ENCODE assay signal across 36 cellular contexts in the genomic region with DNA sequence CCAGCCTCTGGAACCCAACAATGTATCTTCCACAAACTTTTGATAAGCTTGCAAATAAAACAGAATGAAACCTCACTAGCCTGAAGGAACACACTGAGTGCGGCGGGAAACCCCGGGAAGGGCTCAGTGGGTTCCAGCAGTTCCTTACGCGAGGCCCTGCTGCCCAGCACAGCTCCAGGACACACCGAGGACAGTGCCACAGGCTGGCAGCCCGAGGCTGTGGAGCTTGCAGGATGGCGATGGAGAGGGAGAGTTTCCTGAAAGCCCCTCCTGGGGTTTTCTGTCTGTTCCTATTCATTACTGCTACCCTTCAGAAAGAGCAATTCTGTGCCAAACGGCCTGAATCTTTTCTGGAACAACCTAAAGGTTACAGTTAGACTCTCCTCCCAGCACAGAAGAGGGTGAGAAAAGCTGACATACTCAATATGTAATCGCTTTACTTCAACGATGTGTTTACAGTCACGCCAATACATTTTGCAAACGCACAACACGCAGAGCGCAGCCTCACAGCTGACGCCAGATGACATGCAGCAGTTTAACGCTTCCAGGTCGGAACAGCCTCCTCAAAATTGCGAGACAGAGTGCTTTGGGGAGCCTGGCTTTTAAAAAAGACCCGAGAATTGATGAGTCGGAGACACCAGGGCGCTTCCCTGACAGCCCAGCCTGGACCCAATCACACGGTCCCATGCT. TPM values are rescaled to one million over a fixed set of nuclear protein-coding genes. Genes with fewer than 3 reads are reported as not detected.
DNase-seq lines count a peak whose midpoint lies in the region; ATAC-seq and TF ChIP-seq lines count a peak whose summit lies in the region.
"Had no signal": no experiment of that assay in that cellular context is flagged by ENCODE, and none has a peak within 500 bp of the region (broad histone marks: within the 10 kb centered on the region; RNA-seq: fewer than 3 reads in every experiment).

No MANE protein-coding gene starts in this region.

- peaks cover 20% of the 10 kb centered on the region for H3K36me3 Mint-ChIP-seq in MCF 10A (ENCODE audit: insufficient read depth, unreplicated experiment)
- H3K36me3 Mint-ChIP-seq in effector memory CD8-positive, alpha-beta T cell (ENCODE audit: insufficient read depth): peaks cover 68% of the 10 kb centered on the region
- H3K36me3 Mint-ChIP-seq: activated naive CD8-positive, alpha-beta T cell; natural killer cell had no signal

- intact Hi-C loops in mammary epithelial cell (cut with micrococcal nuclease): no loop called here
- intact Hi-C loops in MCF 10A (cut with micrococcal nuclease): no loop called here
- intact Hi-C loops in PC-3 (cut with micrococcal nuclease): loop anchor here (10.0 kb wide), 3 partner anchors 96 to 414 kb away; partner anchors contain the start of genes MKRN2 and TSEN2

- TF ChIP-seq CTCF in mammary epithelial cell (conservative IDR thresholded peaks at IDR 0.05 in 1 of 2, IDR thresholded peaks at IDR 0.05 in 1 of 2; ENCODE audit: extremely low read depth in 1 of 2, insufficient read depth in 1 of 2, low read depth in 1 of 2, low read length in 2 of 2) (no peak), MCF 10A (IDR thresholded peaks at IDR 0.05; ENCODE audit: unreplicated experiment) (no peak), PC-3 (conservative IDR thresholded peaks at IDR 0.05; ENCODE audit: low read depth, low read length) (no peak), parathyroid adenoma (IDR thresholded peaks at IDR 0.05) (no peak), MM.1S (IDR thresholded peaks at IDR 0.05; ENCODE audit: low read length) (no peak)

- H3K4me2 ChIP-seq in mammary epithelial cell (ENCODE audit: insufficient read depth, low read depth, low read length) (no peak overlapping the region), PC-3 (ENCODE audit: low read length) (0 out of 2 replicates have a peak overlapping the region, but pooled peaks have one; percentile 7), parathyroid adenoma (ENCODE audit: low read length) (peak overlapping the region; percentile 85), MM.1S (ENCODE audit: low read depth, low read length) (no peak overlapping the region)
- H3K4me2 ChIP-seq: A549 had no signal

- H3K9me2 ChIP-seq in PC-3 (replicated peaks; ENCODE audit: low read length): no peaks in the 10 kb centered on the region
- H3K9me2 ChIP-seq in MM.1S (replicated peaks; ENCODE audit: insufficient read depth, low read length): no peaks in the 10 kb centered on the region

- H3K9me3 ChIP-seq in mammary epithelial cell (replicated peaks; ENCODE audit: insufficient read depth, low read length) (no peaks in the 10 kb centered on the region), PC-3 (ENCODE audit: low read length) (no peaks in the 10 kb centered on the region), parathyroid adenoma (ENCODE audit: control insufficient read depth, low read length) (no peaks in the 10 kb centered on the region), SJCRH30 (replicated peaks) (no peaks in the 10 kb centered on the region), MM.1S (replicated peaks; ENCODE audit: insufficient read depth, low read length) (no peaks in the 10 kb centered on the region)
- H3K9me3 ChIP-seq: A549, mucosa of descending colon, ovary, thyroid gland, vagina had no signal

- CTCF ChIA-PET in mammary epithelial cell (lab: Charles Lee; ENCODE audit: low non-redundant PET): no interaction called here
- CTCF ChIA-PET in MCF 10A (lab: Yijun Ruan, JAX): interaction anchor here (0.6 kb wide), 1 partner anchor 1239 kb away, joined by 3 read pairs; no protein-coding TSS in a partner anchor
- CTCF ChIA-PET in PC-3 (lab: Charles Lee): interaction anchor here (1.3 kb wide), 1 partner anchor 86 kb away, joined by 3 read pairs; no protein-coding TSS in a partner anchor

- H3K27ac ChIP-seq in mammary epithelial cell (ENCODE audit: insufficient read depth, low read depth, low read length): no peak overlapping the region
- H3K27ac ChIP-seq in PC-3 (ENCODE audit: low read length): peak overlapping the region; percentile 43
- H3K27ac ChIP-seq in parathyroid adenoma: peak overlapping the region; percentile 92
- no peak overlapping the region for H3K27ac ChIP-seq in SJCRH30
- H3K27ac ChIP-seq in MM.1S (ENCODE audit: low read length): no peak overlapping the region
- H3K27ac ChIP-seq: A549, coronary artery, ovary, thyroid gland, vagina, WERI-Rb-1 had no signal

- H3K9ac ChIP-seq in mammary epithelial cell (ENCODE audit: insufficient read depth, low read length) (no peak overlapping the region), PC-3 (ENCODE audit: low read length) (no peak overlapping the region), parathyroid adenoma (no peak overlapping the region), MM.1S (ENCODE audit: low read length) (no peak overlapping the region)

- no peaks in the 10 kb centered on the region for H3F3A ChIP-seq in PC-3 (ENCODE audit: low read length, unreplicated experiment)
- no peaks in the 10 kb centered on the region; the same call in 1 of the 2 replicates for H3F3A ChIP-seq in MM.1S (ENCODE audit: insufficient read depth, low read length)

- no peaks in the 10 kb centered on the region for H3K9me3 Mint-ChIP-seq in MCF 10A (ENCODE audit: unreplicated experiment)
- H3K9me3 Mint-ChIP-seq in effector memory CD8-positive, alpha-beta T cell: no peaks in the 10 kb centered on the region
- H3K9me3 Mint-ChIP-seq: CD4-positive, alpha-beta T cell; natural killer cell; stimulated activated naive CD8-positive, alpha-beta T cell treated with anti-CD3 and anti-CD28 coated beads, Interleukin-15, amount 100 ng/mL, for 72 hours had no signal

- no peaks in the 10 kb centered on the region for H3K4me1 Mint-ChIP-seq in MCF 10A (ENCODE audit: insufficient read depth, unreplicated experiment)
- H3K4me1 Mint-ChIP-seq in effector memory CD8-positive, alpha-beta T cell (ENCODE audit: low read depth in 2 of 2): peaks cover 3 to 4% of the 10 kb centered on the region in 2 donors
- H3K4me1 Mint-ChIP-seq: stimulated activated naive CD8-positive, alpha-beta T cell treated with anti-CD3 and anti-CD28 coated beads, Interleukin-15, amount 100 ng/mL, for 72 hours had no signal

- H3K36me3 ChIP-seq in mammary epithelial cell (ENCODE audit: insufficient read depth, low read length): no peaks in the 10 kb centered on the region
- peaks cover 3% of the 10 kb centered on the region; the same call in 1 of the 2 replicates for H3K36me3 ChIP-seq in PC-3 (ENCODE audit: low read depth, low read length)
- no peaks in the 10 kb centered on the region for H3K36me3 ChIP-seq in parathyroid adenoma (ENCODE audit: control insufficient read depth, insufficient read depth, low read length)
- no peaks in the 10 kb centered on the region for H3K36me3 ChIP-seq in SJCRH30
- no peaks in the 10 kb centered on the region; the same call in 1 of the 2 replicates for H3K36me3 ChIP-seq in MM.1S (replicated peaks; ENCODE audit: insufficient read depth, low read length)
- H3K36me3 ChIP-seq: ovary had no signal

- no peak overlapping the region for H3K27ac Mint-ChIP-seq in MCF 10A (ENCODE audit: low read depth, unreplicated experiment)
- H3K27ac Mint-ChIP-seq in effector memory CD8-positive, alpha-beta T cell: peak overlapping the region; percentile 75 to 77
- H3K27ac Mint-ChIP-seq: activated CD8-positive, alpha-beta T cell treated with anti-CD3 and anti-CD28 coated beads, Interleukin-2, amount 10 ng/mL, durations not matched to agents 7 days and 5 days; activated naive CD8-positive, alpha-beta T cell; stimulated activated naive CD8-positive, alpha-beta T cell treated with anti-CD3 and anti-CD28 coated beads, Interleukin-15, amount 100 ng/mL, for 72 hours had no signal

- dilution Hi-C loops in mammary epithelial cell (cut with HindIII; ENCODE audit: low sequenced_read_pairs): no loop called here

- no peaks in the 10 kb centered on the region for H3K27me3 Mint-ChIP-seq in MCF 10A (ENCODE audit: insufficient read depth, unreplicated experiment)
- no peaks in the 10 kb centered on the region for H3K27me3 Mint-ChIP-seq in effector memory CD8-positive, alpha-beta T cell
- H3K27me3 Mint-ChIP-seq: activated naive CD8-positive, alpha-beta T cell; CD4-positive, alpha-beta T cell; stimulated activated naive CD8-positive, alpha-beta T cell treated with anti-CD3 and anti-CD28 coated beads, Interleukin-15, amount 100 ng/mL, for 72 hours had no signal

- ATAC-seq in PC-3: peak; percentile 7; the same call in 1 of the 2 replicates
- ATAC-seq in effector memory CD8-positive, alpha-beta T cell (replicated peaks): no peak
- ATAC-seq: A549; activated CD8-positive, alpha-beta T cell treated with anti-CD3 and anti-CD28 coated beads, Interleukin-2, amount 10 ng/mL, durations not matched to agents 7 days and 5 days; mucosa of descending colon; natural killer cell; stimulated activated naive CD8-positive, alpha-beta T cell treated with anti-CD3 and anti-CD28 coated beads, Interleukin-15, amount 100 ng/mL, for 72 hours had no signal

- no peak overlapping the region for H3K4me3 Mint-ChIP-seq in MCF 10A (ENCODE audit: unreplicated experiment)
- no peak overlapping the region for H3K4me3 Mint-ChIP-seq in effector memory CD8-positive, alpha-beta T cell
- H3K4me3 Mint-ChIP-seq: activated CD8-positive, alpha-beta T cell treated with anti-CD3 and anti-CD28 coated beads, Interleukin-2, amount 10 ng/mL, durations not matched to agents 7 days and 5 days; activated naive CD8-positive, alpha-beta T cell; CD4-positive, alpha-beta T cell; natural killer cell; stimulated activated naive CD8-positive, alpha-beta T cell treated with anti-CD3 and anti-CD28 coated beads, Interleukin-15, amount 100 ng/mL, for 72 hours had no signal

- H3K4me3 ChIP-seq in mammary epithelial cell (replicated peaks in 1 of 3; ENCODE audit: insufficient read depth in 1 of 3, low read depth in 2 of 3, low read length in 3 of 3) (no peak overlapping the region), PC-3 (ENCODE audit: low read length) (no peak overlapping the region), parathyroid adenoma (ENCODE audit: low read depth, low read length) (peak overlapping the region; percentile 54), SJCRH30 (no peak overlapping the region), MM.1S (ENCODE audit: low read length) (no peak overlapping the region)
- H3K4me3 ChIP-seq: A549, coronary artery, K562, lung, mucosa of descending colon, ovary, thyroid gland, vagina had no signal

- in situ Hi-C loops in mammary epithelial cell (cut with MboI; ENCODE audit: low sequenced_read_pairs in 2 of 2): loop anchor here (10.0 to 25.0 kb wide), 2 partner anchors 194 to 761 kb away; no protein-coding TSS in a partner anchor

- H2AFZ ChIP-seq in mammary epithelial cell (ENCODE audit: low read depth, low read length): no peak overlapping the region
- no peak overlapping the region for H2AFZ ChIP-seq in PC-3 (ENCODE audit: low read length)
- peak overlapping the region; percentile 79 for H2AFZ ChIP-seq in parathyroid adenoma
- H2AFZ ChIP-seq in MM.1S (ENCODE audit: low read length): no peak overlapping the region

- no peaks in the 10 kb centered on the region for H3K79me2 ChIP-seq in mammary epithelial cell (ENCODE audit: insufficient read depth, low read length)
- H3K79me2 ChIP-seq in PC-3 (ENCODE audit: low read length): no peaks in the 10 kb centered on the region
- no peaks in the 10 kb centered on the region for H3K79me2 ChIP-seq in parathyroid adenoma
- H3K79me2 ChIP-seq in MM.1S (ENCODE audit: low read length): no peaks in the 10 kb centered on the region

- H3K27me3 ChIP-seq in mammary epithelial cell (ENCODE audit: insufficient read depth, low read length) (no peaks in the 10 kb centered on the region), PC-3 (ENCODE audit: low read length) (no peaks in the 10 kb centered on the region), parathyroid adenoma (ENCODE audit: control insufficient read depth, insufficient read depth, low read length) (no peaks in the 10 kb centered on the region), SJCRH30 (no peaks in the 10 kb centered on the region), MM.1S (replicated peaks; ENCODE audit: insufficient read depth, low read length) (peaks cover 4% of the 10 kb centered on the region; the same call in 1 of the 2 replicates)
- H3K27me3 ChIP-seq: ovary, thyroid gland, vagina had no signal

- POLR2A ChIA-PET in MCF 10A (lab: Yijun Ruan, JAX): no interaction called here
- POLR2A ChIA-PET in PC-3 (lab: Charles Lee; ENCODE audit: unreplicated experiment): no interaction called here

- WGBS in mammary epithelial cell (ENCODE audit: low coverage, missing lambda C conversion rate): 97% methylated on average over 22 of the region's 23 CpGs

- BruUV-seq in mammary epithelial cell (replicated peaks; lab: Mats Ljungman, UMichigan) (TSS peak; percentile 9), MCF 10A (replicated peaks; lab: Mats Ljungman, UMichigan) (no TSS peak), PC-3 (replicated peaks; lab: Mats Ljungman, UMichigan) (TSS peak; percentile 16)

- no peaks in the 10 kb centered on the region for H3K4me1 ChIP-seq in mammary epithelial cell (ENCODE audit: insufficient read depth, low read length)
- H3K4me1 ChIP-seq in PC-3 (ENCODE audit: insufficient read depth, low read length): peaks cover 19% of the 10 kb centered on the region
- H3K4me1 ChIP-seq in parathyroid adenoma: peaks cover 52% of the 10 kb centered on the region
- no peaks in the 10 kb centered on the region; the same call in 1 of the 2 replicates for H3K4me1 ChIP-seq in SJCRH30
- no peaks in the 10 kb centered on the region for H3K4me1 ChIP-seq in MM.1S (ENCODE audit: low read length)
- H3K4me1 ChIP-seq: A549, thyroid gland had no signal

- DNase-seq in mammary epithelial cell (no peak), MCF 10A (ENCODE audit: unreplicated experiment) (no peak), PC-3 (no peak), SJCRH30 (no peak), MM.1S (no peak), NCI-H2196 (lab: John Stamatoyannopoulos, UW; ENCODE audit: unreplicated experiment) (no peak)
- no peak for DNase-seq in effector memory CD8-positive, alpha-beta T cell
- DNase-seq: activated CD4-positive, alpha-beta T cell treated with anti-CD3 and anti-CD28 coated beads for 4 hours; activated CD8-positive, alpha-beta T cell treated with anti-CD3 and anti-CD28 coated beads, Interleukin-2, amount 10 ng/mL, durations not matched to agents 7 days and 5 days; CD4-positive, alpha-beta T cell; DND-41; effector memory CD4-positive, alpha-beta T cell; erythroblast; GF-D8; islet precursor cell; mucosa of descending colon; natural killer cell; NCI-H1105 treated with DMSO at 0.1 percent for 48 hours; NCI-H187 treated with DMSO at 0.1 percent for 48 hours; NCI-H526 treated with DMSO at 0.1 percent for 48 hours; ovary; retina; SIG-M5; small intestine; stimulated activated CD4-positive, alpha-beta T cell treated with anti-CD3 and anti-CD28 coated beads, Interleukin-2, amount 100 ng/mL, for 48 hours; stimulated activated naive CD8-positive, alpha-beta T cell treated with anti-CD3 and anti-CD28 coated beads, Interleukin-15, amount 100 ng/mL, for 72 hours; T-helper 9 cell; thyroid gland; WERI-Rb-1 had no signal

- H4K20me1 ChIP-seq in mammary epithelial cell (ENCODE audit: insufficient read depth, low read length) (no peaks in the 10 kb centered on the region), PC-3 (ENCODE audit: low read length) (no peaks in the 10 kb centered on the region), MM.1S (ENCODE audit: insufficient read depth, low read length) (no peaks in the 10 kb centered on the region)

RNA-seq across cellular contexts. Expression of gene RPL32, which starts 57.1 kb away (rescaled TPM):
- total RNA-seq in mammary epithelial cell: 1,000 to 10,000 TPM in 1 of 2 donors, 100 to 1,000 TPM in 1; 686 to 1,631 TPM
- polyA plus RNA-seq in mammary epithelial cell: 2,092 TPM
- 770 TPM for polyA minus RNA-seq in mammary epithelial cell
- total RNA-seq in MCF 10A (2022): 2,288 and 2,498 TPM in 2 replicates
- total RNA-seq in PC-3 (2014; rRNA removed): 2,037 and 2,663 TPM in 2 replicates
- 3,652 and 3,665 TPM in 2 replicates for total RNA-seq in SJCRH30 (2014; rRNA removed; shearing (Covaris generic))

Comparison
In these comparisons a context has a peak if more than half of its experiments do, and no peak if none do; other contexts are left out.
1. H3K27ac ChIP-seq: peak in PC-3 (single experiment) and parathyroid adenoma (single experiment); none in mammary epithelial cell (single experiment), SJCRH30 (single experiment) and MM.1S (single experiment).
2. H3K4me2 ChIP-seq: peak in PC-3 (single experiment) and parathyroid adenoma (single experiment); none in mammary epithelial cell (single experiment) and MM.1S (single experiment).